In genomic region chr3:52373676-52374075, GRCh38 we compare ENCODE assay signal across 17 cellular contexts. TPM values are rescaled to one million over a fixed set of nuclear protein-coding genes. Genes with fewer than 3 reads are reported as not detected.
A peak's percentile ranks its signal among the peaks of the same experiment; 100 is the strongest.
DNase-seq lines count a peak whose midpoint lies in the region; ATAC-seq, FAIRE-seq and TF ChIP-seq lines count a peak whose summit lies in the region.
"Had no signal": no experiment of that assay in that cellular context is flagged by ENCODE, and none has a peak within 500 bp of the region (broad histone marks: within the 10 kb centered on the region; RNA-seq: fewer than 3 reads in every experiment).

No MANE protein-coding gene starts in this region.

- H3K23ac ChIP-seq in H1 (ENCODE audit: insufficient read length), result no peak overlapping the region

- peak overlapping the region; percentile 76 for H3K4me2 ChIP-seq in BLaER1
- peak overlapping the region; percentile 24 to 62; a peak in 3 of 4 replicates for H3K4me2 ChIP-seq in H1 (ENCODE audit: insufficient read depth in 1 of 2, low read depth in 2 of 2, low read length in 2 of 2)

- POLR2A ChIA-PET in H1 (lab: Charles Lee; ENCODE audit: partially characterized antibody), result interaction anchor here (0.9 to 1.5 kb wide), 4 partner anchors 18 to 76 kb away, joined by 3 read pairs; no protein-coding TSS in a partner anchor

- H2AFZ ChIP-seq in H1 (ENCODE audit: low read length), result peak overlapping the region; percentile 48; the same call in 1 of the 2 replicates

- no peak overlapping the region for H4K8ac ChIP-seq in H1 (ENCODE audit: extremely low read depth, insufficient read depth, low read length)

- H3K4me1 ChIP-seq in BLaER1, result peaks cover 37% of the 10 kb centered on the region
- H3K4me1 ChIP-seq in HUES6 (ENCODE audit: control insufficient read depth, insufficient read depth, low read length), result peaks cover 13% of the 10 kb centered on the region
- H3K4me1 ChIP-seq in H1 (replicated peaks in 1 of 4; ENCODE audit: control insufficient read depth in 3 of 4, insufficient read depth in 4 of 4, low read length in 3 of 4), result peaks cover 0 to 9% (median 5%) of the 10 kb centered on the region in 4 experiments; a peak in 4 of 7 replicates
- H3K4me1 ChIP-seq: uterus had no signal

- no peak overlapping the region for H3K56ac ChIP-seq in H1 (replicated peaks; ENCODE audit: insufficient read length, low read depth, low read length)

- 76% methylated on average over 6 of the region's 6 CpGs; no CpG with 5 or more reads in 1 of the 2 experiments for WGBS in H1 (ENCODE audit: extremely low coverage in 1 of 2, insufficient coverage in 1 of 2, insufficient read length in 1 of 2, insufficient replicate concordance in 2 of 2, low coverage in 1 of 2, low lambda C conversion rate in 2 of 2, missing lambda C conversion rate in 1 of 2), 2 experiments

- CTCF ChIA-PET in H1 (lab: Charles Lee; ENCODE audit: partially characterized antibody), result interaction anchor here (0.6 to 13.8 kb wide), 10 partner anchors 12 to 152 kb away, joined by 3 to 271 read pairs (median 6); no protein-coding TSS in a partner anchor

- H3K27me3 Mint-ChIP-seq in naive B cell, result no peaks in the 10 kb centered on the region
- H3K27me3 Mint-ChIP-seq: natural killer cell treated with Interleukin-12 subunit alpha and Interleukin-12 subunit beta and Interleukin-15 and Interleukin-18, amount 100 ng/mL, for 72 hours had no signal

- no peak overlapping the region for H3K4ac ChIP-seq in H1 (replicated peaks; ENCODE audit: insufficient read length, low read depth, low read length)

- no peak overlapping the region for H4K91ac ChIP-seq in H1 (replicated peaks; ENCODE audit: insufficient read length, low read length)

- no peak overlapping the region for H2AK5ac ChIP-seq in H1 (ENCODE audit: low read depth, low read length)

- H2BK20ac ChIP-seq in H1 (ENCODE audit: low read length), result no peak overlapping the region

- TF ChIP-seq EP300 in H1 (IDR thresholded peaks at IDR 0.05; ENCODE audit: borderline replicate concordance in 1 of 2, low read depth in 2 of 2, low read length in 2 of 2), result no peak

- H3K23me2 ChIP-seq in H1 (ENCODE audit: low read depth, low read length), result no peaks in the 10 kb centered on the region

- H3K14ac ChIP-seq in H1 (ENCODE audit: insufficient read length), result no peak overlapping the region

- intact Hi-C loops in left colon (cut with DNase I, micrococcal nuclease), result no loop called here

- H3K79me2 ChIP-seq in H1 (ENCODE audit: control insufficient read depth in 1 of 2, insufficient read depth in 2 of 2, low read length in 2 of 2), result no peaks in the 10 kb centered on the region

- H2BK120ac ChIP-seq in H1 (replicated peaks; ENCODE audit: low read depth, low read length), result no peak overlapping the region

- peak overlapping the region; percentile 56 to 86 (median 80) for H3K27ac Mint-ChIP-seq in naive B cell
- H3K27ac Mint-ChIP-seq: natural killer cell treated with Interleukin-12 subunit alpha and Interleukin-12 subunit beta and Interleukin-15 and Interleukin-18, amount 100 ng/mL, for 72 hours had no signal

- H3K4me3 ChIP-seq in BLaER1 (no peak overlapping the region), HUES6 (ENCODE audit: low read depth, low read length) (peak overlapping the region; percentile 32; the same call in 1 of the 2 replicates), H1 (ENCODE audit: extremely low read depth in 1 of 4, insufficient read depth in 2 of 4, low read depth in 3 of 4, low read length in 4 of 4) (peak overlapping the region in 2 of 4 experiments; percentile 16 to 56; a peak in 4 of 8 replicates)
- H3K4me3 ChIP-seq: uterus had no signal

- TF ChIP-seq CTCF in H1 (IDR thresholded peaks at IDR 0.05; ENCODE audit: control extremely low read depth in 1 of 3, insufficient read depth in 1 of 3, low read depth in 1 of 3, low read length in 3 of 3), result no peak

- H3K79me1 ChIP-seq in H1 (ENCODE audit: low read depth, low read length), result no peaks in the 10 kb centered on the region

- H2BK5ac ChIP-seq in H1 (ENCODE audit: low read depth, low read length), result no peak overlapping the region

- ATAC-seq in naive B cell (ENCODE audit: low read depth in 2 of 2) (no peak), HG02981 (IDR thresholded peaks at IDR 0.05; ENCODE audit: unreplicated experiment) (no peak), left colon (no peak)
- ATAC-seq: HepG2; natural killer cell treated with Interleukin-12 subunit alpha and Interleukin-12 subunit beta and Interleukin-15 and Interleukin-18, amount 100 ng/mL, for 72 hours had no signal

- no peaks in the 10 kb centered on the region for H4K20me1 ChIP-seq in BLaER1
- H4K20me1 ChIP-seq in H1 (replicated peaks in 1 of 2; ENCODE audit: control insufficient read depth in 1 of 2, insufficient read depth in 2 of 2, low read length in 2 of 2), result no peaks in the 10 kb centered on the region

- no peak overlapping the region for H2BK15ac ChIP-seq in H1 (ENCODE audit: low read length)

- no peaks in the 10 kb centered on the region for H3K27me3 ChIP-seq in BLaER1
- peaks cover 11% of the 10 kb centered on the region; the same call in 1 of the 2 replicates for H3K27me3 ChIP-seq in HUES6 (ENCODE audit: control insufficient read depth, insufficient read depth, low read length)
- H3K27me3 ChIP-seq in H1 (replicated peaks in 1 of 4; ENCODE audit: control insufficient read depth in 3 of 4, extremely low read depth in 1 of 4, insufficient read depth in 3 of 4, low read length in 3 of 4), result peaks cover 0 to 1% (median 0%) of the 10 kb centered on the region in 4 experiments; a peak in 3 of 7 replicates
- H3K27me3 ChIP-seq: stomach, uterus had no signal

- no peaks in the 10 kb centered on the region for H3K9me3 Mint-ChIP-seq in naive B cell
- H3K9me3 Mint-ChIP-seq: natural killer cell treated with Interleukin-12 subunit alpha and Interleukin-12 subunit beta and Interleukin-15 and Interleukin-18, amount 100 ng/mL, for 72 hours had no signal

- H3K4me1 Mint-ChIP-seq in naive B cell, result peaks cover 20 to 29% (median 21%) of the 10 kb centered on the region in 3 donors

- H3K4me3 Mint-ChIP-seq in naive B cell, result peak overlapping the region; percentile 46 to 88 (median 66)
- H3K4me3 Mint-ChIP-seq: natural killer cell treated with Interleukin-12 subunit alpha and Interleukin-12 subunit beta and Interleukin-15 and Interleukin-18, amount 100 ng/mL, for 72 hours had no signal

- peak; percentile 68 for FAIRE-seq in H1 (lab: Jason Lieb, UNC)
- FAIRE-seq: HepG2 had no signal

- no peak for TF ChIP-seq POLR2A in H1 (IDR thresholded peaks at IDR 0.05; ENCODE audit: control extremely low read depth in 1 of 2, low read depth in 2 of 2, low read length in 2 of 2)

- no peak for TF ChIP-seq RAD21 in H1 (IDR thresholded peaks at IDR 0.05 in 1 of 2, conservative IDR thresholded peaks at IDR 0.05 in 1 of 2; ENCODE audit: low read depth in 2 of 2, low read length in 2 of 2)

- H3K9me3 ChIP-seq in BLaER1 (no peaks in the 10 kb centered on the region), HUES6 (ENCODE audit: control insufficient read depth, insufficient read depth, low read depth, low read length) (no peaks in the 10 kb centered on the region), H1 (ENCODE audit: insufficient read depth in 2 of 2, low read depth in 1 of 2, low read length in 1 of 2) (no peaks in the 10 kb centered on the region)
- H3K9me3 ChIP-seq: stomach, uterus had no signal

- H3K27ac ChIP-seq in BLaER1 (no peak overlapping the region), HUES6 (ENCODE audit: low read depth, low read length) (no peak overlapping the region), H1 (ENCODE audit: low read depth, low read length) (no peak overlapping the region)
- H3K27ac ChIP-seq: brain microvascular endothelial cell, stomach, uterus had no signal

- H2BK12ac ChIP-seq in H1 (ENCODE audit: low read depth, low read length), result no peak overlapping the region

- H3K36me3 Mint-ChIP-seq in naive B cell, result peaks cover 0 to 4% of the 10 kb centered on the region in 2 donors
- H3K36me3 Mint-ChIP-seq: natural killer cell treated with Interleukin-12 subunit alpha and Interleukin-12 subunit beta and Interleukin-15 and Interleukin-18, amount 100 ng/mL, for 72 hours had no signal

- no peak for DNase-seq in H1 (ENCODE audit: low read depth in 1 of 2, low spot score in 2 of 2)
- no peak for DNase-seq in naive B cell
- no peak for DNase-seq in activated CD4-positive, alpha-beta T cell treated with anti-CD3 and anti-CD28 coated beads, Interleukin-2, amount 50 U/mL, for 1 hour
- no peak for DNase-seq in CD1c-positive myeloid dendritic cell (ENCODE audit: extremely low spot score)
- DNase-seq in left colon, result no peak
- DNase-seq: activated gamma-delta T cell treated with Interleukin-2 at 50 U/mL for 16 hours, brain microvascular endothelial cell, DMS 273 treated with DMSO at 0.1 percent for 48 hours, NCI-H2081, NCI-H82, uterus had no signal

- 0 out of 2 replicates have a peak overlapping the region, but pooled peaks have one; percentile 1 for H3K9ac ChIP-seq in BLaER1
- no peak overlapping the region for H3K9ac ChIP-seq in HUES6 (ENCODE audit: low read length)
- no peak overlapping the region for H3K9ac ChIP-seq in H1 (replicated peaks in 1 of 4; ENCODE audit: extremely low read depth in 1 of 4, low read depth in 3 of 4, low read length in 3 of 4)

- H3K36me3 ChIP-seq in BLaER1, result peaks cover 32% of the 10 kb centered on the region; the same call in 1 of the 2 replicates
- H3K36me3 ChIP-seq in HUES6 (ENCODE audit: control insufficient read depth, insufficient read depth, low read length), result no peaks in the 10 kb centered on the region
- no peaks in the 10 kb centered on the region for H3K36me3 ChIP-seq in H1 (ENCODE audit: control insufficient read depth in 2 of 4, insufficient read depth in 4 of 4, low read length in 3 of 4)
- H3K36me3 ChIP-seq: brain microvascular endothelial cell, uterus had no signal

- no peak overlapping the region for H3K18ac ChIP-seq in H1 (ENCODE audit: extremely low read depth, low read length)

- H4K5ac ChIP-seq in H1 (ENCODE audit: insufficient read length, low read depth, low read length), result no peak overlapping the region

RNA-seq across cellular contexts. Expression of gene BAP1, which starts 36.1 kb away (rescaled TPM):
- 72.9 and 80.3 TPM in 2 replicates for total RNA-seq in H1 (2021; fragmentation: NEBNext Ultra II Directional; extraction: Animal tissue kit (Norgen Biotek cat#: 25700))
- polyA plus RNA-seq in H1 (2011; rRNA removed), result 64.9 and 79.5 TPM in 2 replicates
- polyA plus RNA-seq in H1 (2011; cell fraction: cytosol; rRNA removed), result 74.8 TPM
- 271 TPM for polyA plus RNA-seq in H1 (2011; cell fraction: nucleus; rRNA removed)
- polyA plus RNA-seq in H1 (2012, experiment 1 of 2), result 81.1 to 93.5 TPM (median 83.9 TPM) in 4 replicates
- 89.8 TPM for polyA plus RNA-seq in H1 (2012, experiment 2 of 2)
- polyA plus RNA-seq in H1 (2013, experiment 1 of 2), result 37.6 TPM
- polyA plus RNA-seq in H1 (2013, experiment 2 of 2), result 38.9 TPM
- polyA minus RNA-seq in H1 (2011; rRNA and poly(A)+ RNA removed), result 81.1 and 89.6 TPM in 2 replicates
- polyA minus RNA-seq in H1 (2011; cell fraction: cytosol; rRNA and poly(A)+ RNA removed), result 46.2 TPM
- polyA minus RNA-seq in H1 (2011; cell fraction: nucleus; rRNA and poly(A)+ RNA removed), result 71.8 TPM
- polyA plus RNA-seq in naive B cell (ENCODE audit: low read depth in 6 of 6), result 10 to 100 TPM; 13.9 to 29.7 (median 16.2) TPM
- 10 to 100 TPM; 73.1 to 73.2 TPM for total RNA-seq in left colon

RNA-seq across cellular contexts. Expression of gene PHF7, which starts 36.8 kb away (rescaled TPM):
- 9.5 and 12.0 TPM in 2 replicates for total RNA-seq in H1 (2021; fragmentation: NEBNext Ultra II Directional; extraction: Animal tissue kit (Norgen Biotek cat#: 25700))
- polyA plus RNA-seq in H1 (2011; rRNA removed) (6.3 and 6.7 TPM in 2 replicates), naive B cell (ENCODE audit: low read depth in 6 of 6) (10 to 100 TPM; 13.2 to 16.3 (median 14.9) TPM)
- polyA plus RNA-seq in H1 (2011; cell fraction: cytosol; rRNA removed), result 13.6 TPM
- polyA plus RNA-seq in H1 (2011; cell fraction: nucleus; rRNA removed), result 13.4 TPM
- 8.9 to 13.5 TPM (median 12.4 TPM) in 4 replicates for polyA plus RNA-seq in H1 (2012, experiment 1 of 2)
- polyA plus RNA-seq in H1 (2012, experiment 2 of 2), result 5.5 TPM
- polyA plus RNA-seq in H1 (2013, experiment 1 of 2), result 15.6 TPM
- polyA plus RNA-seq in H1 (2013, experiment 2 of 2), result 13.1 TPM
- 9.0 and 9.3 TPM in 2 replicates for polyA minus RNA-seq in H1 (2011; rRNA and poly(A)+ RNA removed)
- polyA minus RNA-seq in H1 (2011; cell fraction: cytosol; rRNA and poly(A)+ RNA removed), result 7.4 TPM
- 14.1 TPM for polyA minus RNA-seq in H1 (2011; cell fraction: nucleus; rRNA and poly(A)+ RNA removed)
- 10 to 100 TPM; 15.6 to 21.6 TPM for total RNA-seq in left colon

RNA-seq across cellular contexts. Expression of gene DNAH1, which starts 57.6 kb away (rescaled TPM):
- total RNA-seq in H1 (2021; fragmentation: NEBNext Ultra II Directional; extraction: Animal tissue kit (Norgen Biotek cat#: 25700)), result 0.63 and 1.5 TPM in 2 replicates
- polyA plus RNA-seq in H1 (2011; rRNA removed) (1.0 and 1.9 TPM in 2 replicates), naive B cell (ENCODE audit: low read depth in 6 of 6) (1 to 10 TPM in 2 of 6 donors, under 1 TPM in 3, not detected in 1; 0.45 to 1.6 (median 0.65) TPM)
- polyA plus RNA-seq in H1 (2011; cell fraction: cytosol; rRNA removed), result 1.1 TPM
- 10.6 TPM for polyA plus RNA-seq in H1 (2011; cell fraction: nucleus; rRNA removed)
- 0.35 to 1.7 TPM (median 1.0 TPM) in 4 replicates for polyA plus RNA-seq in H1 (2012, experiment 1 of 2)
- polyA plus RNA-seq in H1 (2012, experiment 2 of 2), result 0.13 TPM
- 0.22 TPM for polyA plus RNA-seq in H1 (2013, experiment 1 of 2)
- polyA plus RNA-seq in H1 (2013, experiment 2 of 2), result 0.20 TPM
- 4.0 and 4.2 TPM in 2 replicates for polyA minus RNA-seq in H1 (2011; rRNA and poly(A)+ RNA removed)
- 2.2 TPM for polyA minus RNA-seq in H1 (2011; cell fraction: cytosol; rRNA and poly(A)+ RNA removed)
- polyA minus RNA-seq in H1 (2011; cell fraction: nucleus; rRNA and poly(A)+ RNA removed), result 6.1 TPM
- 10 to 100 TPM; 12.8 to 14.1 TPM for total RNA-seq in left colon
